ENCODE assay signal across 19 cellular contexts in genomic region chr2:71893646-71894045, GRCh38.
DNase-seq lines count a peak whose midpoint lies in the region; ATAC-seq and TF ChIP-seq lines count a peak whose summit lies in the region.
"Had no signal": no experiment of that assay in that cellular context is flagged by ENCODE, and none has a peak within 500 bp of the region (broad histone marks: within the 10 kb centered on the region; RNA-seq: fewer than 3 reads in every experiment).

No MANE protein-coding gene starts in this region.

- H3K18ac ChIP-seq in neuronal stem cell (ENCODE audit: low read length): peak overlapping the region; percentile 40

- peak overlapping the region; percentile 46 for H4K91ac ChIP-seq in neuronal stem cell (ENCODE audit: low read depth, low read length, poor library complexity)

- CTCF ChIA-PET in T-cell (lab: Charles Lee): no interaction called here

- no peak overlapping the region for H2BK12ac ChIP-seq in neuronal stem cell (ENCODE audit: low read length)

- DNase-seq in right atrium auricular region (ENCODE audit: low spot score) (peak; percentile 47), Right ventricle myocardium superior (no peak), islet precursor cell (peak; percentile 36), neuronal stem cell (ENCODE audit: low spot score) (no peak), T-cell (no peak)
- DNase-seq in activated CD4-positive, CD25-positive, alpha-beta regulatory T cell (lab: John Stamatoyannopoulos, UW): no peak
- DNase-seq: CD4-positive, CD25-positive, alpha-beta regulatory T cell; GOT3; HCEC 1CT; KG1; MG63; NCI-H2029 treated with DMSO at 0.1 percent for 48 hours; NCI-H526; NCI-H82; NK-92 treated with Interleukin-12 subunit alpha and Interleukin-12 subunit beta, amount 100 ng/mL, for 24 hours; RPMI8226; SHP77 had no signal

- H3K27me3 Mint-ChIP-seq in T-cell: peaks cover 0 to 11% of the 10 kb centered on the region in 2 donors

- H2BK5ac ChIP-seq in neuronal stem cell (ENCODE audit: low read length): no peak overlapping the region

- H3K27me3 ChIP-seq in right atrium auricular region (no peaks in the 10 kb centered on the region), neuronal stem cell (ENCODE audit: control insufficient read depth in 3 of 3, insufficient read depth in 3 of 3, low read depth in 1 of 3, low read length in 3 of 3) (no peaks in the 10 kb centered on the region)
- H3K27me3 ChIP-seq: BLaER1, MG63 had no signal

- H3K4me3 ChIP-seq in right atrium auricular region: no peak overlapping the region
- no peak overlapping the region for H3K4me3 ChIP-seq in neuronal stem cell (ENCODE audit: low read length in 2 of 2)
- H3K4me3 ChIP-seq: BLaER1, MG63 had no signal

- no peak for TF ChIP-seq CTCF in right atrium auricular region (IDR thresholded peaks at IDR 0.05)

- no peak overlapping the region for H2BK120ac ChIP-seq in neuronal stem cell (ENCODE audit: low read depth, low read length)

- H2AFZ ChIP-seq in neuronal stem cell (ENCODE audit: low read length): no peak overlapping the region

- no peak overlapping the region for H3K4me3 Mint-ChIP-seq in T-cell
- H3K4me3 Mint-ChIP-seq: CD4-positive, CD25-positive, alpha-beta regulatory T cell had no signal

- H3K14ac ChIP-seq in neuronal stem cell (ENCODE audit: low read length): no peak overlapping the region

- no peaks in the 10 kb centered on the region for H3K79me1 ChIP-seq in neuronal stem cell (ENCODE audit: low read depth, low read length)

- no peak overlapping the region for H3K27ac Mint-ChIP-seq in T-cell
- H3K27ac Mint-ChIP-seq: CD4-positive, CD25-positive, alpha-beta regulatory T cell had no signal

- no CpG with 5 or more reads among the region's 13 CpGs for WGBS in neuronal stem cell (ENCODE audit: extremely low coverage in 2 of 2, insufficient read length in 2 of 2, insufficient replicate concordance in 1 of 2), 2 donors

- no peak overlapping the region for H4K8ac ChIP-seq in neuronal stem cell (ENCODE audit: low read depth, low read length)

- H3K4ac ChIP-seq in neuronal stem cell (ENCODE audit: low read length): no peak overlapping the region

- POLR2A ChIA-PET in T-cell (lab: Charles Lee): no interaction called here

- intact Hi-C loops in Right ventricle myocardium superior (cut with DNase I): no loop called here

- ATAC-seq in Right ventricle myocardium superior (ENCODE audit: poor library complexity) (no peak), T-cell (replicated peaks in 1 of 4) (no peak), GM19324 (IDR thresholded peaks at IDR 0.05; ENCODE audit: low FRiP score, unreplicated experiment) (no peak)

- no peak overlapping the region for H2BK15ac ChIP-seq in neuronal stem cell (ENCODE audit: low read length)

- H3K9me3 ChIP-seq in right atrium auricular region (no peaks in the 10 kb centered on the region), neuronal stem cell (replicated peaks in 1 of 2; ENCODE audit: control insufficient read depth in 2 of 2, insufficient read depth in 1 of 2, low read depth in 1 of 2, low read length in 2 of 2) (no peaks in the 10 kb centered on the region)
- H3K9me3 ChIP-seq: BLaER1, MG63 had no signal

- H3K4me1 ChIP-seq in right atrium auricular region (no peaks in the 10 kb centered on the region), neuronal stem cell (ENCODE audit: control insufficient read depth in 2 of 2, insufficient read depth in 1 of 2, low read depth in 1 of 2, low read length in 2 of 2) (no peaks in the 10 kb centered on the region)

- H3K9ac ChIP-seq in neuronal stem cell (ENCODE audit: low read depth, low read length, poor library complexity): peak overlapping the region; percentile 10
- H3K9ac ChIP-seq: BLaER1 had no signal

- no peaks in the 10 kb centered on the region for H3K36me3 ChIP-seq in right atrium auricular region
- no peaks in the 10 kb centered on the region for H3K36me3 ChIP-seq in neuronal stem cell (replicated peaks in 1 of 2; ENCODE audit: control insufficient read depth in 2 of 2, insufficient read depth in 2 of 2, low read length in 2 of 2)
- H3K36me3 ChIP-seq: BLaER1, MG63 had no signal

- no peak overlapping the region for H2AK5ac ChIP-seq in neuronal stem cell (ENCODE audit: low read depth, low read length)

- H3K4me2 ChIP-seq in neuronal stem cell (ENCODE audit: insufficient read depth, low read length, poor library complexity, severe bottlenecking): no peak overlapping the region
- H3K4me2 ChIP-seq: BLaER1 had no signal

- no peak overlapping the region for H3K27ac ChIP-seq in right atrium auricular region
- no peak overlapping the region for H3K27ac ChIP-seq in neuronal stem cell (replicated peaks; ENCODE audit: low read length)
- H3K27ac ChIP-seq: BLaER1 had no signal

- H3K9me3 Mint-ChIP-seq in T-cell: no peaks in the 10 kb centered on the region

- no peak overlapping the region for H3K23ac ChIP-seq in neuronal stem cell (ENCODE audit: low read depth, low read length, poor library complexity)

- no peaks in the 10 kb centered on the region for H3K36me3 Mint-ChIP-seq in T-cell
- H3K36me3 Mint-ChIP-seq: CD4-positive, CD25-positive, alpha-beta regulatory T cell had no signal

- no peaks in the 10 kb centered on the region for H3K4me1 Mint-ChIP-seq in T-cell
- H3K4me1 Mint-ChIP-seq: CD4-positive, CD25-positive, alpha-beta regulatory T cell had no signal

Comparison
In these comparisons a context has a peak if more than half of its experiments do, and no peak if none do; other contexts are left out.
1. DNase-seq: peak in right atrium auricular region (single experiment) and islet precursor cell (single experiment); none in Right ventricle myocardium superior (single experiment), neuronal stem cell (single experiment), T-cell (0 of 34) and activated CD4-positive, CD25-positive, alpha-beta regulatory T cell (0 of 4).